In genomic region chr2:11243512-11243911, GRCh38 we compare ENCODE assay signal across 11 cellular contexts.
"Had no signal": no experiment of that assay in that cellular context is flagged by ENCODE, and none has a peak within 500 bp of the region (broad histone marks: within the 10 kb centered on the region; RNA-seq: fewer than 3 reads in every experiment).

No MANE protein-coding gene starts in this region.

- H3K27ac ChIP-seq: GM23248 had no signal

- H3K9ac ChIP-seq: GM23248 had no signal

- ATAC-seq: GM23338, HCT116 had no signal

- H3K4me2 ChIP-seq: GM23338 had no signal

- H3K36me3 ChIP-seq: HAP-1 had no signal

- H3K9me3 ChIP-seq: HAP-1 had no signal

- FAIRE-seq: H1, H54 had no signal

- H3K4me3 ChIP-seq: GM23248, GM23338, HAP-1 had no signal

- H2AFZ ChIP-seq: GM23248, GM23338 had no signal

- DNase-seq: GM23248, GOT3, H7, H9, HCEC 1CT, HFFc6 had no signal
